9 cellular contexts compared by ENCODE assay signal in genomic region chr19:4567584-4568071, GRCh38. TPM values are rescaled to one million over a fixed set of nuclear protein-coding genes. Genes with fewer than 3 reads are reported as not detected.
DNase-seq lines count a peak whose midpoint lies in the region; ATAC-seq and TF ChIP-seq lines count a peak whose summit lies in the region.
"Had no signal": no experiment of that assay in that cellular context is flagged by ENCODE, and none has a peak within 500 bp of the region (broad histone marks: within the 10 kb centered on the region; RNA-seq: fewer than 3 reads in every experiment).

No MANE protein-coding gene starts in this region.

- ATAC-seq in DND-41 (ENCODE audit: insufficient read depth, low read depth), result peak; percentile 78
- ATAC-seq in esophagus mucosa, result peak; percentile 71
- peak; percentile 73 to 81 for ATAC-seq in upper lobe of left lung (ENCODE audit: low FRiP score in 2 of 2)
- no peak for ATAC-seq in GM21717 (IDR thresholded peaks at IDR 0.05; ENCODE audit: unreplicated experiment)
- no peak for ATAC-seq in HG03439 (IDR thresholded peaks at IDR 0.05; ENCODE audit: unreplicated experiment)

- H3K9me3 ChIP-seq in DND-41 (ENCODE audit: insufficient read depth, low read length, severe bottlenecking) (no peaks in the 10 kb centered on the region), neutrophil (no peaks in the 10 kb centered on the region), upper lobe of left lung (no peaks in the 10 kb centered on the region)

- H3K4me3 ChIP-seq in DND-41 (ENCODE audit: low read depth in 1 of 2, low read length in 2 of 2) (no peak overlapping the region), neutrophil (ENCODE audit: low read depth in 1 of 2, low read length in 1 of 2) (no peak overlapping the region), upper lobe of left lung (no peak overlapping the region)

- TF ChIP-seq CTCF in DND-41 (IDR thresholded peaks at IDR 0.05; ENCODE audit: borderline replicate concordance, extremely low read depth, low read length, poor library complexity, severe bottlenecking), result peak; percentile 91
- TF ChIP-seq CTCF in neutrophil (IDR thresholded peaks at IDR 0.05), result peak; percentile 62
- peak; percentile 60 to 80 (median 78) for TF ChIP-seq CTCF in upper lobe of left lung (IDR thresholded peaks at IDR 0.05)

- TF ChIP-seq EP300 in upper lobe of left lung (IDR thresholded peaks at IDR 0.05), result no peak

- H3K27me3 ChIP-seq in DND-41 (ENCODE audit: insufficient read depth, low read length, poor library complexity), result no peaks in the 10 kb centered on the region
- no peaks in the 10 kb centered on the region for H3K27me3 ChIP-seq in neutrophil
- H3K27me3 ChIP-seq in upper lobe of left lung, result no peaks in the 10 kb centered on the region

- H3K4me2 ChIP-seq in DND-41 (ENCODE audit: insufficient read depth, low read length), result no peak overlapping the region

- no peak for TF ChIP-seq POLR2A in upper lobe of left lung (IDR thresholded peaks at IDR 0.05)

- DNase-seq in DND-41 (peak; percentile 66), NAMALWA (ENCODE audit: low spot score) (peak; percentile 72), upper lobe of left lung (peak; percentile 41 to 76)
- DNase-seq in activated CD8-positive, alpha-beta memory T cell treated with anti-CD3 and anti-CD28 coated beads for 48 hours (ENCODE audit: low read depth in 2 of 3, low spot score in 2 of 3), result peak in 2 of 3 experiments; percentile 54 to 63

- H4K20me1 ChIP-seq in DND-41 (ENCODE audit: insufficient read depth, low read length), result 0 out of 2 replicates have a peak, but pooled peaks cover 4% of the 10 kb centered on the region

- H3K9ac ChIP-seq in DND-41 (ENCODE audit: low read depth, low read length), result no peak overlapping the region

- H3K36me3 ChIP-seq in DND-41 (ENCODE audit: insufficient read depth, low read length) (no peaks in the 10 kb centered on the region), neutrophil (no peaks in the 10 kb centered on the region), upper lobe of left lung (no peaks in the 10 kb centered on the region)

- H3K79me2 ChIP-seq in DND-41 (ENCODE audit: insufficient read depth, low read length), result no peaks in the 10 kb centered on the region

- H2AFZ ChIP-seq in DND-41 (ENCODE audit: low read depth, low read length), result no peak overlapping the region

- H3K27ac ChIP-seq in DND-41 (ENCODE audit: low read length) (no peak overlapping the region), neutrophil (peak overlapping the region; percentile 79), upper lobe of left lung (no peak overlapping the region)

- 48 to 65% methylated on average over 12 to 14 of the region's 14 CpGs for WGBS in upper lobe of left lung, 2 donors

- H3K4me1 ChIP-seq in DND-41 (ENCODE audit: insufficient read depth, low read length) (no peaks in the 10 kb centered on the region), neutrophil (ENCODE audit: control insufficient read depth in 1 of 2, insufficient read depth in 1 of 2, low read depth in 1 of 2, low read length in 1 of 2) (peaks cover 44 to 52% of the 10 kb centered on the region in 2 experiments), upper lobe of left lung (peaks cover 0 to 4% (median 0%) of the 10 kb centered on the region in 4 donors)

RNA-seq across cellular contexts. Expression of gene SEMA6B, which starts 8.1 kb away (rescaled TPM):
- total RNA-seq in esophagus mucosa (2.0 TPM), upper lobe of left lung (10 to 100 TPM in 2 of 6 donors, 1 to 10 TPM in 4; 3.4 to 33.1 (median 7.6) TPM)

RNA-seq across cellular contexts. Expression of gene LRG1, which starts 27.8 kb away (rescaled TPM):
- 24.9 TPM for total RNA-seq in esophagus mucosa
- 10 to 100 TPM in 4 of 6 donors, 1 to 10 TPM in 2; 7.3 to 19.9 (median 12.2) TPM for total RNA-seq in upper lobe of left lung
- total RNA-seq: RPMI7951 had no signal

RNA-seq across cellular contexts. Expression of gene PLIN5, which starts 32.6 kb away (rescaled TPM):
- total RNA-seq in esophagus mucosa, result 2.4 TPM
- 10 to 100 TPM; 13.5 to 97.4 (median 23.0) TPM for total RNA-seq in upper lobe of left lung
- total RNA-seq: RPMI7951 had no signal

RNA-seq across cellular contexts. Expression of gene PLIN4, which starts 49.3 kb away (rescaled TPM):
- total RNA-seq in esophagus mucosa (0.96 TPM), upper lobe of left lung (10 to 100 TPM in 1 of 6 donors, 1 to 10 TPM in 5; 1.8 to 11.5 (median 3.8) TPM)
- total RNA-seq: RPMI7951 had no signal

Comparison
In these comparisons a context has a peak if more than half of its experiments do, and no peak if none do; other contexts are left out.
1. ATAC-seq: peak in DND-41 (single experiment), esophagus mucosa (single experiment) and upper lobe of left lung (2 of 2); none in GM21717 (single experiment) and HG03439 (single experiment).
2. Peak in every context shown above with its lines, with median percentiles within 50 percentile points of each other: DNase-seq and CTCF ChIP-seq.